Comparison of ENCODE assay signal across 1 cellular context in genomic region chr14:94173885-94174621, GRCh38.
A peak's percentile ranks its signal among the peaks of the same experiment; 100 is the strongest.
TF ChIP-seq lines count a peak whose summit lies in the region.

A gene with protein sequence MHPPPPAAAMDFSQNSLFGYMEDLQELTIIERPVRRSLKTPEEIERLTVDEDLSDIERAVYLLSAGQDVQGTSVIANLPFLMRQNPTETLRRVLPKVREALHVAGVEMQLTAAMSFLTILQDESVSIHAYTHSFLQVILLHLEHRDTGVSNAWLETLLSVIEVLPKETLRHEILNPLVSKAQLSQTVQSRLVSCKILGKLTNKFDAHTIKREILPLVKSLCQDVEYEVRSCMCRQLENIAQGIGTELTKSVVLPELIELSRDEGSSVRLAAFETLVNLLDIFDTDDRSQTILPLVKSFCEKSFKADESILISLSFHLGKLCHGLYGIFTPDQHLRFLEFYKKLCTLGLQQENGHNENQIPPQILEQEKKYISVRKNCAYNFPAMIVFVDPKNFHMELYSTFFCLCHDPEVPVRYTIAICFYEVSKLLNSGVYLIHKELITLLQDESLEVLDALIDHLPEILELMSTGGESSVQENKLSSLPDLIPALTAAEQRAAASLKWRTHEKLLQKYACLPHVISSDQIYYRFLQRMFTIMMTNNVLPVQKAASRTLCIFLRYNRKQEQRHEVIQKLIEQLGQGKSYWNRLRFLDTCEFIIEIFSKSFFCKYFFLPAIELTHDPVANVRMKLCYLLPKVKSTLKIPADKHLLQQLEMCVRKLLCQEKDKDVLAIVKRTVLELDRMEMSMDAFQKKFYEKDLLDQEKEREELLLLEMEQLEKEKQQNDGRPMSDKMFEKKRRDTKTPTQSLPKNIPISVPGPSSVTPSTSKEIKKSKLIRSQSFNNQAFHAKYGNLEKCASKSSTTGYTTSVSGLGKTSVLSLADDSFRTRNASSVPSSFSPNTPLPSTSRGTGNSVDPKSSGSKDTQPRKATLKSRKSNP (plus strand): TSS chr14:94174322. CDS start chr14:94174466, 144 bp downstream.

TF ChIP-seq in HepG2, 621 proteins besides CTCF, POLR2A, EP300 and RAD21 (continued from another document and continues in another):
- 0 out of 2 replicates have a peak, but pooled peaks have one; percentile 36 for TF ChIP-seq PATZ1 (CRISPR knock-in tag; IDR thresholded peaks at IDR 0.05)
- TF ChIP-seq ZSCAN20 (CRISPR knock-in tag; IDR thresholded peaks at IDR 0.05; ENCODE audit: borderline replicate concordance), result 0 out of 2 replicates have a peak, but pooled peaks have one; percentile 29
- TF ChIP-seq, protein P1, sequence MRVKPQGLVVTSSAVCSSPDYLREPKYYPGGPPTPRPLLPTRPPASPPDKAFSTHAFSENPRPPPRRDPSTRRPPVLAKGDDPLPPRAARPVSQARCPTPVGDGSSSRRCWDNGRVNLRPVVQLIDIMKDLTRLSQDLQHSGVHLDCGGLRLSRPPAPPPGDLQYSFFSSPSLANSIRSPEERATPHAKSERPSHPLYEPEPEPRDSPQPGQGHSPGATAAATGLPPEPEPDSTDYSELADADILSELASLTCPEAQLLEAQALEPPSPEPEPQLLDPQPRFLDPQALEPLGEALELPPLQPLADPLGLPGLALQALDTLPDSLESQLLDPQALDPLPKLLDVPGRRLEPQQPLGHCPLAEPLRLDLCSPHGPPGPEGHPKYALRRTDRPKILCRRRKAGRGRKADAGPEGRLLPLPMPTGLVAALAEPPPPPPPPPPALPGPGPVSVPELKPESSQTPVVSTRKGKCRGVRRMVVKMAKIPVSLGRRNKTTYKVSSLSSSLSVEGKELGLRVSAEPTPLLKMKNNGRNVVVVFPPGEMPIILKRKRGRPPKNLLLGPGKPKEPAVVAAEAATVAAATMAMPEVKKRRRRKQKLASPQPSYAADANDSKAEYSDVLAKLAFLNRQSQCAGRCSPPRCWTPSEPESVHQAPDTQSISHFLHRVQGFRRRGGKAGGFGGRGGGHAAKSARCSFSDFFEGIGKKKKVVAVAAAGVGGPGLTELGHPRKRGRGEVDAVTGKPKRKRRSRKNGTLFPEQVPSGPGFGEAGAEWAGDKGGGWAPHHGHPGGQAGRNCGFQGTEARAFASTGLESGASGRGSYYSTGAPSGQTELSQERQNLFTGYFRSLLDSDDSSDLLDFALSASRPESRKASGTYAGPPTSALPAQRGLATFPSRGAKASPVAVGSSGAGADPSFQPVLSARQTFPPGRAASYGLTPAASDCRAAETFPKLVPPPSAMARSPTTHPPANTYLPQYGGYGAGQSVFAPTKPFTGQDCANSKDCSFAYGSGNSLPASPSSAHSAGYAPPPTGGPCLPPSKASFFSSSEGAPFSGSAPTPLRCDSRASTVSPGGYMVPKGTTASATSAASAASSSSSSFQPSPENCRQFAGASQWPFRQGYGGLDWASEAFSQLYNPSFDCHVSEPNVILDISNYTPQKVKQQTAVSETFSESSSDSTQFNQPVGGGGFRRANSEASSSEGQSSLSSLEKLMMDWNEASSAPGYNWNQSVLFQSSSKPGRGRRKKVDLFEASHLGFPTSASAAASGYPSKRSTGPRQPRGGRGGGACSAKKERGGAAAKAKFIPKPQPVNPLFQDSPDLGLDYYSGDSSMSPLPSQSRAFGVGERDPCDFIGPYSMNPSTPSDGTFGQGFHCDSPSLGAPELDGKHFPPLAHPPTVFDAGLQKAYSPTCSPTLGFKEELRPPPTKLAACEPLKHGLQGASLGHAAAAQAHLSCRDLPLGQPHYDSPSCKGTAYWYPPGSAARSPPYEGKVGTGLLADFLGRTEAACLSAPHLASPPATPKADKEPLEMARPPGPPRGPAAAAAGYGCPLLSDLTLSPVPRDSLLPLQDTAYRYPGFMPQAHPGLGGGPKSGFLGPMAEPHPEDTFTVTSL (CRISPR knock-in tag; IDR thresholded peaks at IDR 0.05; ENCODE audit: borderline replicate concordance), result no peak
- no peak for TF ChIP-seq REXO4 (CRISPR knock-in tag; IDR thresholded peaks at IDR 0.05; ENCODE audit: borderline replicate concordance)
- peak; percentile 91 for TF ChIP-seq MYPOP (CRISPR knock-in tag; IDR thresholded peaks at IDR 0.05)
- no peak for TF ChIP-seq BCL6 (CRISPR knock-in tag; IDR thresholded peaks at IDR 0.05)
- no peak for TF ChIP-seq NFIC (IDR thresholded peaks at IDR 0.05; ENCODE audit: low read length)
- TF ChIP-seq PREB (CRISPR knock-in tag; IDR thresholded peaks at IDR 0.05), result 0 out of 2 replicates have a peak, but pooled peaks have one; percentile 31
- TF ChIP-seq ZNF256 (CRISPR knock-in tag; conservative IDR thresholded peaks at IDR 0.05), result no peak
- TF ChIP-seq RBM22 (optimal IDR thresholded peaks at IDR 0.05; ENCODE audit: low read length), result no peak
- no peak for TF ChIP-seq BRD4 (CRISPR knock-in tag; IDR thresholded peaks at IDR 0.05)
- 0 out of 2 replicates have a peak, but pooled peaks have one; percentile 6 for TF ChIP-seq SPEN (CRISPR knock-in tag; IDR thresholded peaks at IDR 0.05; ENCODE audit: low read depth)
- no peak for TF ChIP-seq ELK4 (CRISPR knock-in tag; IDR thresholded peaks at IDR 0.05; ENCODE audit: borderline replicate concordance)
- no peak for TF ChIP-seq CREB1 (IDR thresholded peaks at IDR 0.05)
- no peak for TF ChIP-seq CREB1 (CRISPR knock-in tag; IDR thresholded peaks at IDR 0.05)
- no peak for TF ChIP-seq NCOA1 (CRISPR knock-in tag; IDR thresholded peaks at IDR 0.05)
- TF ChIP-seq SMAD1 (CRISPR knock-in tag; IDR thresholded peaks at IDR 0.05; ENCODE audit: borderline replicate concordance, low read depth), result no peak
- no peak for TF ChIP-seq ZNF891 (CRISPR knock-in tag; IDR thresholded peaks at IDR 0.05)
- no peak for TF ChIP-seq TBL1XR1 (IDR thresholded peaks at IDR 0.05; ENCODE audit: borderline replicate concordance, low read length, partially characterized antibody)
- TF ChIP-seq ZNF343 (CRISPR knock-in tag; IDR thresholded peaks at IDR 0.05), result no peak
- no peak for TF ChIP-seq ZBTB38 (CRISPR knock-in tag; IDR thresholded peaks at IDR 0.05)
- no peak for TF ChIP-seq HNF4G (IDR thresholded peaks at IDR 0.05; ENCODE audit: borderline replicate concordance, low read depth, low read length)
- TF ChIP-seq HNF4G (CRISPR knock-in tag; IDR thresholded peaks at IDR 0.05; ENCODE audit: borderline replicate concordance, low read depth), result no peak
- no peak for TF ChIP-seq ZNF101 (CRISPR knock-in tag; IDR thresholded peaks at IDR 0.05; ENCODE audit: borderline replicate concordance, low read depth)
- no peak for TF ChIP-seq ZNF589 (CRISPR knock-in tag; conservative IDR thresholded peaks at IDR 0.05)
- no peak for TF ChIP-seq E2F1 (CRISPR knock-in tag; IDR thresholded peaks at IDR 0.05)
- TF ChIP-seq, protein P2, sequence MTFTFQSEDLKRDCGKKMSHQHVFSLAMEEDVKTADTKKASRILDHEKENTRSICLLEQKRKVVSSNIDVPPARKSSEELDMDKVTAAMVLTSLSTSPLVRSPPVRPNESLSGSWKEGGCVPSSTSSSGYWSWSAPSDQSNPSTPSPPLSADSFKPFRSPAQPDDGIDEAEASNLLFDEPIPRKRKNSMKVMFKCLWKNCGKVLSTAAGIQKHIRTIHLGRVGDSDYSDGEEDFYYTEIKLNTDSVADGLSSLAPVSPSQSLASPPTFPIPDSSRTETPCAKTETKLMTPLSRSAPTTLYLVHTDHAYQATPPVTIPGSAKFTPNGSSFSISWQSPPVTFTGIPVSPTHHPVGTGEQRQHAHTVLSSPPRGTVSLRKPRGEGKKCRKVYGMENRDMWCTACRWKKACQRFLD (CRISPR knock-in tag; IDR thresholded peaks at IDR 0.05; ENCODE audit: borderline replicate concordance), result no peak
- TF ChIP-seq ATAD3A (CRISPR knock-in tag; IDR thresholded peaks at IDR 0.05), result no peak
- no peak for TF ChIP-seq RFX3 (CRISPR knock-in tag; IDR thresholded peaks at IDR 0.05)
- TF ChIP-seq TAF15 (IDR thresholded peaks at IDR 0.05; ENCODE audit: low read depth, low read length, poor library complexity, severe bottlenecking), result no peak
- no peak for TF ChIP-seq TEAD2 (CRISPR knock-in tag; IDR thresholded peaks at IDR 0.05)
- peak; percentile 28; the same call in 1 of the 2 replicates for TF ChIP-seq GABPB1 (CRISPR knock-in tag; IDR thresholded peaks at IDR 0.05)
- TF ChIP-seq ZNF143 (CRISPR knock-in tag; IDR thresholded peaks at IDR 0.05), result no peak
- no peak for TF ChIP-seq TFE3 (CRISPR knock-in tag; IDR thresholded peaks at IDR 0.05)
- TF ChIP-seq NKX3-1 (CRISPR knock-in tag; IDR thresholded peaks at IDR 0.05), result no peak
- no peak for TF ChIP-seq GLI4 (CRISPR knock-in tag; IDR thresholded peaks at IDR 0.05; ENCODE audit: borderline replicate concordance)
- TF ChIP-seq EZH2 (conservative IDR thresholded peaks at IDR 0.05; ENCODE audit: low read depth, low read length), result no peak
- no peak for TF ChIP-seq RORA (CRISPR knock-in tag; IDR thresholded peaks at IDR 0.05)
- 0 out of 2 replicates have a peak, but pooled peaks have one; percentile 12 for TF ChIP-seq MYC (CRISPR knock-in tag; IDR thresholded peaks at IDR 0.05; ENCODE audit: borderline replicate concordance)
- TF ChIP-seq ZNF180 (CRISPR knock-in tag; IDR thresholded peaks at IDR 0.05; ENCODE audit: borderline replicate concordance, low read depth), result no peak
- TF ChIP-seq TBX3 (IDR thresholded peaks at IDR 0.05; ENCODE audit: borderline replicate concordance), result no peak
- TF ChIP-seq MAZ (IDR thresholded peaks at IDR 0.05; ENCODE audit: borderline replicate concordance, low read depth, low read length), result 0 out of 2 replicates have a peak, but pooled peaks have one; percentile 6
- no peak for TF ChIP-seq MAZ (CRISPR knock-in tag; IDR thresholded peaks at IDR 0.05; ENCODE audit: low read depth)
- TF ChIP-seq RBFOX2 (IDR thresholded peaks at IDR 0.05; ENCODE audit: low read depth, low read length), result peak; percentile 66
- no peak for TF ChIP-seq GFI1 (CRISPR knock-in tag; IDR thresholded peaks at IDR 0.05; ENCODE audit: borderline replicate concordance)
- TF ChIP-seq ZBTB20 (CRISPR knock-in tag; IDR thresholded peaks at IDR 0.05; ENCODE audit: borderline replicate concordance, low read depth), result no peak
- no peak for TF ChIP-seq ATF3 (CRISPR knock-in tag; IDR thresholded peaks at IDR 0.05)
- TF ChIP-seq FOXC1 (CRISPR knock-in tag; IDR thresholded peaks at IDR 0.05; ENCODE audit: borderline replicate concordance), result no peak
- TF ChIP-seq NFKB2 (CRISPR knock-in tag; IDR thresholded peaks at IDR 0.05; ENCODE audit: borderline replicate concordance), result 0 out of 2 replicates have a peak, but pooled peaks have one; percentile 60
- TF ChIP-seq ZSCAN30 (CRISPR knock-in tag; IDR thresholded peaks at IDR 0.05), result no peak
